Comparison of ENCODE assay signal across 13 cellular contexts in genomic region chr17:32126325-32126724, GRCh38. TPM values are rescaled to one million over a fixed set of nuclear protein-coding genes. Genes with fewer than 3 reads are reported as not detected.
DNase-seq lines count a peak whose midpoint lies in the region; ATAC-seq, FAIRE-seq and TF ChIP-seq lines count a peak whose summit lies in the region.
"Had no signal": no experiment of that assay in that cellular context is flagged by ENCODE, and none has a peak within 500 bp of the region (broad histone marks: within the 10 kb centered on the region; RNA-seq: fewer than 3 reads in every experiment).

No MANE protein-coding gene starts in this region.

- no peaks in the 10 kb centered on the region for H3K9me3 Mint-ChIP-seq in CD4-positive, alpha-beta memory T cell
- peaks cover 6% of the 10 kb centered on the region for H3K9me3 Mint-ChIP-seq in astrocyte (ENCODE audit: unreplicated experiment)
- no peaks in the 10 kb centered on the region for H3K9me3 Mint-ChIP-seq in nephron

- no peaks in the 10 kb centered on the region for H3K27me3 Mint-ChIP-seq in CD4-positive, alpha-beta memory T cell
- H3K27me3 Mint-ChIP-seq in astrocyte (ENCODE audit: low read depth, unreplicated experiment) (no peaks in the 10 kb centered on the region), nephron (ENCODE audit: low read depth) (no peaks in the 10 kb centered on the region)

- intact Hi-C loops in CD4-positive, alpha-beta memory T cell (cut with micrococcal nuclease) = loop anchor here (5.0 kb wide), 1 partner anchor 49 kb away; no protein-coding TSS in a partner anchor
- intact Hi-C loops in left ventricle myocardium superior (cut with micrococcal nuclease) = no loop called here

- H3K27ac Mint-ChIP-seq in CD4-positive, alpha-beta memory T cell = peak overlapping the region; percentile 64 to 99 (median 93)
- H3K27ac Mint-ChIP-seq in astrocyte (ENCODE audit: unreplicated experiment) (no peak overlapping the region), nephron (peak overlapping the region in 2 of 3 experiments; percentile 8 to 62)

- no peaks in the 10 kb centered on the region for H3K9me3 ChIP-seq in CD4-positive, alpha-beta memory T cell (ENCODE audit: control insufficient read depth in 1 of 2, low read length in 2 of 2)
- H3K9me3 ChIP-seq in astrocyte (ENCODE audit: insufficient read depth, low read depth, low read length) = no peaks in the 10 kb centered on the region
- H3K9me3 ChIP-seq: ascending aorta, neutrophil had no signal

- H3K4me3 ChIP-seq in ACC112 (ENCODE audit: low read depth, low read length) (no peak overlapping the region), astrocyte (ENCODE audit: insufficient read depth, low read depth, low read length) (no peak overlapping the region)
- no peak overlapping the region for H3K4me3 ChIP-seq in CD4-positive, alpha-beta memory T cell (ENCODE audit: low read length in 2 of 2)

- DNase-seq in CD4-positive, alpha-beta memory T cell = no peak
- DNase-seq in astrocyte (ENCODE audit: low read depth) (no peak), foreskin keratinocyte (no peak), left ventricle myocardium superior (no peak), pons (ENCODE audit: low spot score) (no peak)
- DNase-seq: NCI-H1436 treated with DMSO at 0.1 percent for 48 hours; stimulated activated naive CD8-positive, alpha-beta T cell treated with anti-CD3 and anti-CD28 coated beads, Interleukin-15, Interleukin-2, amounts not matched to agents 100 U/mL and 50 U/mL, for 24 hours had no signal

- CTCF ChIA-PET in CD4-positive, alpha-beta memory T cell (lab: Charles Lee; ENCODE audit: partially characterized antibody) = interaction anchor here (1.2 to 6.4 kb wide), 2 partner anchors 9 to 14 kb away, joined by 5 to 82 read pairs; partner anchors contain the start of gene RHOT1

- FAIRE-seq in astrocyte (lab: Jason Lieb, UNC) = no peak

- H3K9ac ChIP-seq in astrocyte (ENCODE audit: low read length) = no peak overlapping the region

- H3K4me2 ChIP-seq in astrocyte (ENCODE audit: low read length) = no peak overlapping the region

- peak overlapping the region in 7 of 8 donors; percentile 8 to 100 (median 44) for H3K4me3 Mint-ChIP-seq in CD4-positive, alpha-beta memory T cell
- peak overlapping the region; percentile 89 for H3K4me3 Mint-ChIP-seq in astrocyte (ENCODE audit: unreplicated experiment)
- H3K4me3 Mint-ChIP-seq in nephron = peak overlapping the region; percentile 34 to 89 (median 55)

- H3K36me3 ChIP-seq in ACC112 (ENCODE audit: insufficient read depth, low read length) (peaks cover 5% of the 10 kb centered on the region; the same call in 1 of the 2 replicates), astrocyte (ENCODE audit: insufficient read depth, low read length) (no peaks in the 10 kb centered on the region)
- H3K36me3 ChIP-seq in CD4-positive, alpha-beta memory T cell (ENCODE audit: insufficient read depth, low read length) = no peaks in the 10 kb centered on the region
- H3K36me3 ChIP-seq: ascending aorta, neutrophil had no signal

- H2AFZ ChIP-seq in ACC112 (ENCODE audit: low read length, unreplicated experiment) (no peak overlapping the region), astrocyte (ENCODE audit: low read depth, low read length) (no peak overlapping the region)

- peaks cover 0 to 6% of the 10 kb centered on the region in 2 donors for H3K36me3 Mint-ChIP-seq in CD4-positive, alpha-beta memory T cell
- H3K36me3 Mint-ChIP-seq in astrocyte (ENCODE audit: low read depth, unreplicated experiment) (peaks cover 10% of the 10 kb centered on the region), nephron (ENCODE audit: low read depth) (no peaks in the 10 kb centered on the region)

- H4K20me1 ChIP-seq in astrocyte (ENCODE audit: insufficient read depth, low read length) = no peaks in the 10 kb centered on the region

- H3K27ac ChIP-seq in ACC112 (ENCODE audit: low read depth, low read length) (0 out of 2 replicates have a peak overlapping the region, but pooled peaks have one; percentile 72), astrocyte (ENCODE audit: low read depth, low read length) (no peak overlapping the region), foreskin keratinocyte (no peak overlapping the region)
- H3K27ac ChIP-seq in CD4-positive, alpha-beta memory T cell (ENCODE audit: low read depth, low read length) = no peak overlapping the region
- H3K27ac ChIP-seq: C4-2B had no signal

- H3K27me3 ChIP-seq in ACC112 (ENCODE audit: insufficient read depth, low read length) = no peaks in the 10 kb centered on the region
- H3K27me3 ChIP-seq in CD4-positive, alpha-beta memory T cell (ENCODE audit: insufficient read depth, low read length) = no peaks in the 10 kb centered on the region
- no peaks in the 10 kb centered on the region for H3K27me3 ChIP-seq in astrocyte (ENCODE audit: insufficient read depth, low read length)
- no peaks in the 10 kb centered on the region for H3K27me3 ChIP-seq in foreskin keratinocyte
- H3K27me3 ChIP-seq: ascending aorta, neutrophil had no signal

- ATAC-seq in GM18873 (IDR thresholded peaks at IDR 0.05; ENCODE audit: low FRiP score, unreplicated experiment) (no peak), foreskin keratinocyte (no peak), left ventricle myocardium superior (no peak)
- ATAC-seq: stimulated activated naive CD8-positive, alpha-beta T cell treated with anti-CD3 and anti-CD28 coated beads, Interleukin-15, Interleukin-2, amounts not matched to agents 100 U/mL and 50 U/mL, for 24 hours had no signal

- peaks cover 18% of the 10 kb centered on the region for H3K79me2 ChIP-seq in ACC112 (ENCODE audit: control insufficient read depth, insufficient read depth, low read length, unreplicated experiment)
- no peaks in the 10 kb centered on the region for H3K79me2 ChIP-seq in astrocyte (ENCODE audit: insufficient read depth, low read length)

- TF ChIP-seq CTCF in astrocyte (IDR thresholded peaks at IDR 0.05; ENCODE audit: insufficient read depth, low read depth, low read length) = no peak
- TF ChIP-seq CTCF in nephron (IDR thresholded peaks at IDR 0.05; ENCODE audit: unreplicated experiment in 3 of 3) = no peak
- TF ChIP-seq CTCF in foreskin keratinocyte (conservative IDR thresholded peaks at IDR 0.05) = no peak

- H3K4me1 Mint-ChIP-seq in CD4-positive, alpha-beta memory T cell = peaks cover 14 to 31% (median 22%) of the 10 kb centered on the region in 4 donors
- H3K4me1 Mint-ChIP-seq in astrocyte (ENCODE audit: low read depth, unreplicated experiment) (peaks cover 2% of the 10 kb centered on the region), nephron (peaks cover 19% of the 10 kb centered on the region)

- H3K4me1 ChIP-seq in ACC112 (ENCODE audit: control insufficient read depth, insufficient read depth, low read length, unreplicated experiment) (no peaks in the 10 kb centered on the region), astrocyte (ENCODE audit: insufficient read depth, low read length) (no peaks in the 10 kb centered on the region), foreskin keratinocyte (peaks cover 9% of the 10 kb centered on the region)
- peaks cover 23% of the 10 kb centered on the region for H3K4me1 ChIP-seq in CD4-positive, alpha-beta memory T cell (ENCODE audit: insufficient read depth, low read length)

- POLR2A ChIA-PET in CD4-positive, alpha-beta memory T cell (lab: Charles Lee; ENCODE audit: partially characterized antibody) = interaction anchor here (0.6 kb wide), 1 partner anchor 53 kb away, joined by 4 read pairs; no protein-coding TSS in a partner anchor

RNA-seq across cellular contexts. Expression of gene RHOT1, which starts 16.0 kb away (rescaled TPM):
- 10 to 100 TPM; 26.9 to 28.9 TPM for total RNA-seq in CD4-positive, alpha-beta memory T cell
- polyA plus RNA-seq in CD4-positive, alpha-beta memory T cell = 10 to 100 TPM; 31.0 to 33.9 TPM
- total RNA-seq in astrocyte (20.1 and 20.9 TPM in 2 replicates), foreskin keratinocyte (25.6 and 28.5 TPM in 2 replicates), left ventricle myocardium superior (77.3 TPM)
- polyA plus RNA-seq in foreskin keratinocyte = 18.5 and 20.1 TPM in 2 replicates
